ENCODE assay signal across 1 cellular context in the genomic region with DNA sequence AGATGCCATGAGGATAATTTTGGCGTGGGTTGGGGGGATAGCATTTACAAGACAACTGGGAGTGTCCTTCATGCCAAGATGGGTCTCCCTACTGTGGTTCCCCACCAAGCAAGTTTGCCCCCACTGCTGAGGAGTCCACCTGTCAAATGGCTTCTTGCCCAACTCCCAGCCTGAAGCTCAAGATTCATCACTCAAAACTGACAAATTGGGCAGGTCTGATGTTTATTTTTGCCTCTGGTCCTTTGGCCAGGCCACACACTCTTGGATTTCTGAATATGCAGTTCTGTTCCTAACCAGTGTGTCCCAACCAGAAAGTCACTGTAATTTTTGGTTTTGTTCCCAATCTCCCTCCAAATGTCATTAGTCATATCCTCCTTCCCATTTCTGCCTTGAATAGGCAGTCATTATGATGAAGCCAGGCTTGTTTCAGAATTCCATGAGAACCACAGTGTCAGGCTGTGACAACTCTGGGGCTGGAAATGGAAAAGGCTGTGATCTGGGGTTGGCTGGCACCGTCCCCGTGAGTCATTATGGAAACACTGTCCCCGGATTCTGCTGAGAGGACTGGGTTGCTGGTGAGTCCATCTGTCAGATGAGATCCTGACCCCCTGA.
TF ChIP-seq lines count a peak whose summit lies in the region.

No MANE protein-coding gene starts in this region.

TF ChIP-seq in SK-N-SH treated with all-trans-retinoic acid at 6 μM for 48 hours, 23 proteins besides CTCF, POLR2A, EP300 and RAD21 (continued from another document):
- TF ChIP-seq, protein P1, sequence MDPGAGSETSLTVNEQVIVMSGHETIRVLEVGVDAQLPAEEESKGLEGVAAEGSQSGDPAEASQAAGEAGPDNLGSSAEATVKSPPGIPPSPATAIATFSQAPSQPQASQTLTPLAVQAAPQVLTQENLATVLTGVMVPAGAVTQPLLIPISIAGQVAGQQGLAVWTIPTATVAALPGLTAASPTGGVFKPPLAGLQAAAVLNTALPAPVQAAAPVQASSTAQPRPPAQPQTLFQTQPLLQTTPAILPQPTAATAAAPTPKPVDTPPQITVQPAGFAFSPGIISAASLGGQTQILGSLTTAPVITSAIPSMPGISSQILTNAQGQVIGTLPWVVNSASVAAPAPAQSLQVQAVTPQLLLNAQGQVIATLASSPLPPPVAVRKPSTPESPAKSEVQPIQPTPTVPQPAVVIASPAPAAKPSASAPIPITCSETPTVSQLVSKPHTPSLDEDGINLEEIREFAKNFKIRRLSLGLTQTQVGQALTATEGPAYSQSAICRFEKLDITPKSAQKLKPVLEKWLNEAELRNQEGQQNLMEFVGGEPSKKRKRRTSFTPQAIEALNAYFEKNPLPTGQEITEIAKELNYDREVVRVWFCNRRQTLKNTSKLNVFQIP (CRISPR knock-in tag; IDR thresholded peaks at IDR 0.05; ENCODE audit: borderline replicate concordance, low read depth) = no peak
- TF ChIP-seq, protein P2, sequence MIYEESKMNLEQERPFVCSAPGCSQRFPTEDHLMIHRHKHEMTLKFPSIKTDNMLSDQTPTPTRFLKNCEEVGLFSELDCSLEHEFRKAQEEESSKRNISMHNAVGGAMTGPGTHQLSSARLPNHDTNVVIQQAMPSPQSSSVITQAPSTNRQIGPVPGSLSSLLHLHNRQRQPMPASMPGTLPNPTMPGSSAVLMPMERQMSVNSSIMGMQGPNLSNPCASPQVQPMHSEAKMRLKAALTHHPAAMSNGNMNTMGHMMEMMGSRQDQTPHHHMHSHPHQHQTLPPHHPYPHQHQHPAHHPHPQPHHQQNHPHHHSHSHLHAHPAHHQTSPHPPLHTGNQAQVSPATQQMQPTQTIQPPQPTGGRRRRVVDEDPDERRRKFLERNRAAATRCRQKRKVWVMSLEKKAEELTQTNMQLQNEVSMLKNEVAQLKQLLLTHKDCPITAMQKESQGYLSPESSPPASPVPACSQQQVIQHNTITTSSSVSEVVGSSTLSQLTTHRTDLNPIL (CRISPR knock-in tag; IDR thresholded peaks at IDR 0.05; ENCODE audit: low read depth) = no peak
- TF ChIP-seq, protein P3, sequence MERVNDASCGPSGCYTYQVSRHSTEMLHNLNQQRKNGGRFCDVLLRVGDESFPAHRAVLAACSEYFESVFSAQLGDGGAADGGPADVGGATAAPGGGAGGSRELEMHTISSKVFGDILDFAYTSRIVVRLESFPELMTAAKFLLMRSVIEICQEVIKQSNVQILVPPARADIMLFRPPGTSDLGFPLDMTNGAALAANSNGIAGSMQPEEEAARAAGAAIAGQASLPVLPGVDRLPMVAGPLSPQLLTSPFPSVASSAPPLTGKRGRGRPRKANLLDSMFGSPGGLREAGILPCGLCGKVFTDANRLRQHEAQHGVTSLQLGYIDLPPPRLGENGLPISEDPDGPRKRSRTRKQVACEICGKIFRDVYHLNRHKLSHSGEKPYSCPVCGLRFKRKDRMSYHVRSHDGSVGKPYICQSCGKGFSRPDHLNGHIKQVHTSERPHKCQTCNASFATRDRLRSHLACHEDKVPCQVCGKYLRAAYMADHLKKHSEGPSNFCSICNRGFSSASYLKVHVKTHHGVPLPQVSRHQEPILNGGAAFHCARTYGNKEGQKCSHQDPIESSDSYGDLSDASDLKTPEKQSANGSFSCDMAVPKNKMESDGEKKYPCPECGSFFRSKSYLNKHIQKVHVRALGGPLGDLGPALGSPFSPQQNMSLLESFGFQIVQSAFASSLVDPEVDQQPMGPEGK (CRISPR knock-in tag; IDR thresholded peaks at IDR 0.05; ENCODE audit: borderline replicate concordance) = no peak
